Comparison of ENCODE assay signal across 12 cellular contexts in genomic region chr2:98727758-98728718, GRCh38. TPM values are rescaled to one million over a fixed set of nuclear protein-coding genes. Genes with fewer than 3 reads are reported as not detected.
DNase-seq lines count a peak whose midpoint lies in the region; ATAC-seq and TF ChIP-seq lines count a peak whose summit lies in the region.
"Had no signal": no experiment of that assay in that cellular context is flagged by ENCODE, and none has a peak within 500 bp of the region (broad histone marks: within the 10 kb centered on the region; RNA-seq: fewer than 3 reads in every experiment).

No MANE protein-coding gene starts in this region.

- peaks cover 0 to 6% of the 10 kb centered on the region in 2 donors for H3K36me3 ChIP-seq in gastroesophageal sphincter

- no peaks in the 10 kb centered on the region for H3K27me3 Mint-ChIP-seq in T-helper 2 cell treated with Interferon-gamma antibody and Interleukin-4, amounts not matched to agents 5 μg/mL and 100 μg/mL, for 36 hours (ENCODE audit: low read depth)

- no peaks in the 10 kb centered on the region for H3K27me3 ChIP-seq in gastroesophageal sphincter

- peaks cover 5% of the 10 kb centered on the region for H3K9me3 Mint-ChIP-seq in T-helper 2 cell treated with Interferon-gamma antibody and Interleukin-4, amounts not matched to agents 5 μg/mL and 100 μg/mL, for 36 hours
- H3K9me3 Mint-ChIP-seq in stimulated activated effector memory CD8-positive, alpha-beta T cell treated with anti-CD3 and anti-CD28 coated beads, Interleukin-12 subunit alpha, Interleukin-12 subunit beta, amount 100 ng/mL, for 72 hours = no peaks in the 10 kb centered on the region

- 47 to 63% methylated on average over 3 to 7 of the region's 7 CpGs for WGBS in gastroesophageal sphincter (ENCODE audit: low coverage in 1 of 2), 2 donors

- peak overlapping the region; percentile 75 for H3K27ac Mint-ChIP-seq in T-helper 2 cell treated with Interferon-gamma antibody and Interleukin-4, amounts not matched to agents 5 μg/mL and 100 μg/mL, for 36 hours
- peak overlapping the region; percentile 88 for H3K27ac Mint-ChIP-seq in stimulated activated effector memory CD8-positive, alpha-beta T cell treated with anti-CD3 and anti-CD28 coated beads, Interleukin-12 subunit alpha, Interleukin-12 subunit beta, amount 100 ng/mL, for 72 hours
- H3K27ac Mint-ChIP-seq: mesothelial cell of epicardium had no signal

- no peak for TF ChIP-seq EP300 in gastroesophageal sphincter (IDR thresholded peaks at IDR 0.05)

- ATAC-seq in gastroesophageal sphincter (no peak), HG03432 (IDR thresholded peaks at IDR 0.05; ENCODE audit: unreplicated experiment) (no peak)
- ATAC-seq in stimulated activated effector memory CD8-positive, alpha-beta T cell treated with anti-CD3 and anti-CD28 coated beads, Interleukin-12 subunit alpha, Interleukin-12 subunit beta, amount 100 ng/mL, for 72 hours = no peak

- peaks cover 52% of the 10 kb centered on the region for H3K36me3 Mint-ChIP-seq in T-helper 2 cell treated with Interferon-gamma antibody and Interleukin-4, amounts not matched to agents 5 μg/mL and 100 μg/mL, for 36 hours (ENCODE audit: low read depth)
- H3K36me3 Mint-ChIP-seq in stimulated activated effector memory CD8-positive, alpha-beta T cell treated with anti-CD3 and anti-CD28 coated beads, Interleukin-12 subunit alpha, Interleukin-12 subunit beta, amount 100 ng/mL, for 72 hours = peaks cover 20% of the 10 kb centered on the region

- peak overlapping the region in 3 of 4 donors; percentile 32 to 52 (median 44) for H3K27ac ChIP-seq in gastroesophageal sphincter
- H3K27ac ChIP-seq: GM23248 had no signal

- no peaks in the 10 kb centered on the region for H3K9me3 ChIP-seq in gastroesophageal sphincter

- H3K4me1 Mint-ChIP-seq in T-helper 2 cell treated with Interferon-gamma antibody and Interleukin-4, amounts not matched to agents 5 μg/mL and 100 μg/mL, for 36 hours (ENCODE audit: low read depth) = peaks cover 65% of the 10 kb centered on the region
- peaks cover 73% of the 10 kb centered on the region for H3K4me1 Mint-ChIP-seq in stimulated activated effector memory CD8-positive, alpha-beta T cell treated with anti-CD3 and anti-CD28 coated beads, Interleukin-12 subunit alpha, Interleukin-12 subunit beta, amount 100 ng/mL, for 72 hours

- H3K4me3 ChIP-seq in gastroesophageal sphincter = peak overlapping the region in 1 of 2 donors; percentile 4
- H3K4me3 ChIP-seq: GM23248 had no signal

- TF ChIP-seq CTCF in gastroesophageal sphincter (IDR thresholded peaks at IDR 0.05) = no peak

- H3K4me3 Mint-ChIP-seq in T-helper 2 cell treated with Interferon-gamma antibody and Interleukin-4, amounts not matched to agents 5 μg/mL and 100 μg/mL, for 36 hours = peak overlapping the region; percentile 82
- peak overlapping the region; percentile 81 for H3K4me3 Mint-ChIP-seq in stimulated activated effector memory CD8-positive, alpha-beta T cell treated with anti-CD3 and anti-CD28 coated beads, Interleukin-12 subunit alpha, Interleukin-12 subunit beta, amount 100 ng/mL, for 72 hours
- H3K4me3 Mint-ChIP-seq: mesothelial cell of epicardium had no signal

- TF ChIP-seq POLR2A in gastroesophageal sphincter (IDR thresholded peaks at IDR 0.05) = no peak

- DNase-seq in NCI-H2029 treated with DMSO at 0.1 percent for 48 hours (lab: John Stamatoyannopoulos, UW) = peak; percentile 23
- DNase-seq in NCI-H2029 (lab: John Stamatoyannopoulos, UW) = no peak
- no peak for DNase-seq in T-helper 2 cell treated with Interferon-gamma antibody and Interleukin-4, amounts not matched to agents 5 μg/mL and 100 μg/mL, for 36 hours (ENCODE audit: low spot score)
- no peak for DNase-seq in stimulated activated effector memory CD8-positive, alpha-beta T cell treated with anti-CD3 and anti-CD28 coated beads, Interleukin-12 subunit alpha, Interleukin-12 subunit beta, amount 100 ng/mL, for 72 hours (ENCODE audit: low spot score in 2 of 2)
- no peak for DNase-seq in CD1c-positive myeloid dendritic cell (ENCODE audit: extremely low spot score)
- DNase-seq in COLO829 (ENCODE audit: low spot score) = no peak
- DNase-seq: 8988T, GM23248, NCI-H526 treated with DMSO at 0.1 percent for 48 hours had no signal

- peaks cover 0 to 54% (median 20%) of the 10 kb centered on the region in 3 donors for H3K4me1 ChIP-seq in gastroesophageal sphincter

RNA-seq across cellular contexts. Expression of gene MGAT4A, which starts 2.9 kb away (rescaled TPM):
- total RNA-seq in gastroesophageal sphincter = 10 to 100 TPM; 12.7 to 33.0 (median 21.2) TPM
